15 cellular contexts compared by ENCODE assay signal in genomic region chr2:237307495-237307894, GRCh38.
"Had no signal": no experiment of that assay in that cellular context is flagged by ENCODE, and none has a peak within 500 bp of the region (broad histone marks: within the 10 kb centered on the region; RNA-seq: fewer than 3 reads in every experiment).

No MANE protein-coding gene starts in this region.

- H3K4me3 Mint-ChIP-seq: activated CD4-positive, alpha-beta T cell treated with anti-CD3 and anti-CD28 coated beads, Interleukin-2, amount 10 ng/mL, durations not matched to agents 7 days and 5 days; activated naive CD8-positive, alpha-beta T cell treated with anti-CD3 and anti-CD28 coated beads for 36 hours; dendritic cell treated with granulocyte-macrophage colony-stimulating factor and Interleukin-4, amounts not matched to agents 40 ng/mL and 50 ng/mL, for 4 days; naive thymus-derived CD8-positive, alpha-beta T cell; stimulated activated effector memory CD8-positive, alpha-beta T cell treated with anti-CD3 and anti-CD28 coated beads, Interleukin-12 subunit alpha, Interleukin-12 subunit beta, amount 100 ng/mL, for 72 hours; T-helper 2 cell treated with Interferon-gamma antibody and Interleukin-4, amounts not matched to agents 5 μg/mL and 100 μg/mL, for 36 hours had no signal

- H3K36me3 Mint-ChIP-seq: stimulated activated effector memory CD8-positive, alpha-beta T cell treated with anti-CD3 and anti-CD28 coated beads, Interleukin-12 subunit alpha, Interleukin-12 subunit beta, amount 100 ng/mL, for 72 hours had no signal

- H3K9me3 ChIP-seq: mucosa of descending colon, thyroid gland had no signal

- H3K4me3 ChIP-seq: mucosa of descending colon, thyroid gland had no signal

- H3K27me3 Mint-ChIP-seq: activated naive CD8-positive, alpha-beta T cell treated with anti-CD3 and anti-CD28 coated beads for 36 hours had no signal

- H3K27ac ChIP-seq: epithelial cell of prostate had no signal

- ATAC-seq: left colon; mucosa of descending colon; naive thymus-derived CD8-positive, alpha-beta T cell; stimulated activated effector memory CD8-positive, alpha-beta T cell treated with anti-CD3 and anti-CD28 coated beads, Interleukin-12 subunit alpha, Interleukin-12 subunit beta, amount 100 ng/mL, for 72 hours had no signal

- H3K4me1 Mint-ChIP-seq: activated CD4-positive, alpha-beta T cell treated with anti-CD3 and anti-CD28 coated beads, Interleukin-2, amount 10 ng/mL, durations not matched to agents 7 days and 5 days; activated naive CD8-positive, alpha-beta T cell treated with anti-CD3 and anti-CD28 coated beads for 36 hours; naive thymus-derived CD8-positive, alpha-beta T cell; stimulated activated effector memory CD8-positive, alpha-beta T cell treated with anti-CD3 and anti-CD28 coated beads, Interleukin-12 subunit alpha, Interleukin-12 subunit beta, amount 100 ng/mL, for 72 hours had no signal

- H3K27ac Mint-ChIP-seq: activated CD4-positive, alpha-beta T cell treated with anti-CD3 and anti-CD28 coated beads, Interleukin-2, amount 10 ng/mL, durations not matched to agents 7 days and 5 days; activated naive CD8-positive, alpha-beta T cell treated with anti-CD3 and anti-CD28 coated beads for 36 hours; dendritic cell treated with granulocyte-macrophage colony-stimulating factor and Interleukin-4, amounts not matched to agents 40 ng/mL and 50 ng/mL, for 4 days; naive thymus-derived CD8-positive, alpha-beta T cell; stimulated activated effector memory CD8-positive, alpha-beta T cell treated with anti-CD3 and anti-CD28 coated beads, Interleukin-12 subunit alpha, Interleukin-12 subunit beta, amount 100 ng/mL, for 72 hours; T-helper 2 cell treated with Interferon-gamma antibody and Interleukin-4, amounts not matched to agents 5 μg/mL and 100 μg/mL, for 36 hours had no signal

- DNase-seq: activated CD4-positive, alpha-beta T cell treated with anti-CD3 and anti-CD28 coated beads, Interleukin-2, amount 10 ng/mL, durations not matched to agents 7 days and 5 days; activated CD8-positive, alpha-beta memory T cell treated with anti-CD3 and anti-CD28 coated beads, Interleukin-2, amount 50 U/mL, for 48 hours; activated naive CD8-positive, alpha-beta T cell treated with anti-CD3 and anti-CD28 coated beads for 36 hours; amygdala; effector memory CD4-positive, alpha-beta T cell; left colon; mammary epithelial cell; mucosa of descending colon; naive thymus-derived CD8-positive, alpha-beta T cell; SW 1271; thyroid gland had no signal

- H3K27me3 ChIP-seq: thyroid gland had no signal

- H3K36me3 ChIP-seq: thyroid gland had no signal

- H3K9me3 Mint-ChIP-seq: stimulated activated effector memory CD8-positive, alpha-beta T cell treated with anti-CD3 and anti-CD28 coated beads, Interleukin-12 subunit alpha, Interleukin-12 subunit beta, amount 100 ng/mL, for 72 hours had no signal
